In the genomic region with DNA sequence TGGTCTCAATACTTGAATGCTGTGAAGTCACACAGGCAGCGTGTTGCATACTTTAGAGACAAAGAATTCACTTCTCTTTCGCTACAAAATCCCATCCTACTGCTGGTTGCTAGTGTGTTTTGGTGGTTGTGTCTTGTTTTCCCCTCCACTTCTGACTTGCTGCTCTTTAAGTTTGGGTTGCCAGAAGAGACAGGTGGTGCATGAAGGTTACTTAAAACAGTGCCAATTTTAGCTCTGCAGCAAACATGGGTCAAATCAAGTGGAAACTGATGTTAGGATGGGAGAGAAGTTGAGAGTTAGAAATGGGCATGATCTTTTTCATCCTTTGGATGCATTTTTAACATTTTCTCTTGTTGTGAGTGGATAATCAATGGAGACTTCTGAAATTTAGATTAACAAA, we compare ENCODE assay signal across 14 cellular contexts.
"Had no signal": no experiment of that assay in that cellular context is flagged by ENCODE, and none has a peak within 500 bp of the region (broad histone marks: within the 10 kb centered on the region; RNA-seq: fewer than 3 reads in every experiment).

No MANE protein-coding gene starts in this region.

- H3K27me3 ChIP-seq: esophagus muscularis mucosa, gastrocnemius medialis, right atrium auricular region had no signal

- H3K4me2 ChIP-seq: smooth muscle cell had no signal

- H3K4me3 Mint-ChIP-seq: dendritic cell treated with granulocyte-macrophage colony-stimulating factor and Interleukin-4, amounts not matched to agents 40 ng/mL and 50 ng/mL, for 4 days; effector memory CD8-positive, alpha-beta T cell; naive thymus-derived CD8-positive, alpha-beta T cell had no signal

- H3K27ac ChIP-seq: epithelial cell of prostate, esophagus muscularis mucosa, gastrocnemius medialis, right atrium auricular region had no signal

- H3K4me3 ChIP-seq: esophagus muscularis mucosa, gastrocnemius medialis, mucosa of descending colon, right atrium auricular region, smooth muscle cell had no signal

- H3K4me1 ChIP-seq: esophagus muscularis mucosa, gastrocnemius medialis, right atrium auricular region had no signal

- H3K9me3 Mint-ChIP-seq: dendritic cell treated with granulocyte-macrophage colony-stimulating factor and Interleukin-4, amounts not matched to agents 40 ng/mL and 50 ng/mL, for 4 days had no signal

- DNase-seq: effector memory CD8-positive, alpha-beta T cell; gastrocnemius medialis; islet precursor cell; mammary epithelial cell; mucosa of descending colon; naive thymus-derived CD8-positive, alpha-beta T cell; stimulated activated CD4-positive, alpha-beta T cell treated with anti-CD3 and anti-CD28 coated beads, Interleukin-2, amount 100 ng/mL, for 48 hours; stimulated activated naive CD4-positive, alpha-beta T cell treated with Interleukin-2 at 50 U/mL for 16 hours had no signal

- H3K36me3 Mint-ChIP-seq: naive thymus-derived CD8-positive, alpha-beta T cell had no signal

- H3K4me1 Mint-ChIP-seq: naive thymus-derived CD8-positive, alpha-beta T cell had no signal

- H3K27me3 Mint-ChIP-seq: dendritic cell treated with granulocyte-macrophage colony-stimulating factor and Interleukin-4, amounts not matched to agents 40 ng/mL and 50 ng/mL, for 4 days; effector memory CD8-positive, alpha-beta T cell; naive thymus-derived CD8-positive, alpha-beta T cell had no signal

- H3K36me3 ChIP-seq: esophagus muscularis mucosa, gastrocnemius medialis, right atrium auricular region had no signal

- H3K27ac Mint-ChIP-seq: dendritic cell treated with granulocyte-macrophage colony-stimulating factor and Interleukin-4, amounts not matched to agents 40 ng/mL and 50 ng/mL, for 4 days; effector memory CD8-positive, alpha-beta T cell; naive thymus-derived CD8-positive, alpha-beta T cell had no signal

- ATAC-seq: effector memory CD8-positive, alpha-beta T cell; gastrocnemius medialis; left lobe of liver; mucosa of descending colon; naive thymus-derived CD8-positive, alpha-beta T cell had no signal
